In the genomic region with DNA sequence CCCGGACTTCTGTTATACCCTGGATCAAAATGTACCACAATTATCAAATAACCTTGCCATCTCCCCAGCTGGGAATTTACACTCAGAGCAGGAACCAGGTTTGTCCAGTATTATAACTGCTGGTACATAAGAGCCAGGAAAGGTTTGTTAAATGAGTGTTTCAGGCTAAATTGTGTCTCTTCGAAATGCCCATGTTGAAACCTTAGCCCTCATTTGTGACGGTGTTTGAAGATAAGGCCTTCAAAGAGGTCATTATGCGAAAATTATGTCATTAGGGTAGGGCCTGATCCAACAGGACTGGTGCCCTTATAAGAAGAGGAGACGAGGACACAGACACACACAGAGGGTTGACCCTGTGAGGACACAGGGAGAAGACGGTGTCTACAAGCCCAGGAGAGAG, we compare ENCODE assay signal across 36 cellular contexts.
"Had no signal": no experiment of that assay in that cellular context is flagged by ENCODE, and none has a peak within 500 bp of the region (broad histone marks: within the 10 kb centered on the region; RNA-seq: fewer than 3 reads in every experiment).

No MANE protein-coding gene starts in this region.

- H3K9me3 Mint-ChIP-seq: activated B cell treated with CpG ODN at 0.5 μM for 24 hours; activated CD8-positive, alpha-beta T cell treated with anti-CD3 and anti-CD28 coated beads for 36 hours; activated T-cell treated with anti-CD3 and anti-CD28 coated beads, Interleukin-2, amount 50 U/mL, for 72 hours; T-helper 2 cell treated with Interferon-gamma antibody and Interleukin-4, amounts not matched to agents 5 μg/mL and 100 μg/mL, for 36 hours had no signal

- H3K27ac ChIP-seq: adrenal gland, brain microvascular endothelial cell, breast epithelium, VCaP had no signal

- H3K27ac Mint-ChIP-seq: activated B cell treated with CpG ODN at 0.5 μM for 24 hours; activated CD4-positive, alpha-beta memory T cell treated with anti-CD3 and anti-CD28 coated beads for 36 hours; activated CD4-positive, alpha-beta T cell treated with anti-CD3 and anti-CD28 coated beads, Interleukin-2, amount 10 ng/mL, durations not matched to agents 24 days and 14 days; activated CD8-positive, alpha-beta T cell treated with anti-CD3 and anti-CD28 coated beads for 36 hours; activated naive CD4-positive, alpha-beta T cell treated with anti-CD3 and anti-CD28 coated beads for 36 hours; activated naive CD4-positive, alpha-beta T cell treated with anti-CD3 and anti-CD28 coated beads, Interleukin-2, amount 50 U/mL, for 72 hours; activated naive CD8-positive, alpha-beta T cell treated with anti-CD3 and anti-CD28 coated beads for 36 hours; activated T-cell treated with anti-CD3 and anti-CD28 coated beads, Interleukin-2, amount 50 U/mL, for 72 hours; activated T-helper 1 cell treated with anti-CD3 and anti-CD28 coated beads, Interleukin-12 subunit alpha, Interleukin-12 subunit beta, Interleukin-2, Interleukin-4 antibody, amounts not matched to agents 30 ng/mL and 10 ng/mL and 1 ng/mL, durations not matched to agents 14 hours and 24 hours and 36 hours; activated T-helper 17 cell treated with anti-CD3 and anti-CD28 coated beads, Interleukin-2, amount 50 U/mL, for 72 hours; T-cell; T-helper 2 cell treated with Interferon-gamma antibody and Interleukin-4, amounts not matched to agents 5 μg/mL and 100 μg/mL, for 36 hours had no signal

- FAIRE-seq: astrocyte, TTC549 had no signal

- H3K36me3 Mint-ChIP-seq: activated CD4-positive, alpha-beta memory T cell treated with anti-CD3 and anti-CD28 coated beads for 36 hours; activated naive CD4-positive, alpha-beta T cell treated with anti-CD3 and anti-CD28 coated beads, Interleukin-2, amount 50 U/mL, for 72 hours; activated naive CD8-positive, alpha-beta T cell treated with anti-CD3 and anti-CD28 coated beads for 36 hours; T-cell had no signal

- H3K4me1 Mint-ChIP-seq: activated CD4-positive, alpha-beta T cell treated with anti-CD3 and anti-CD28 coated beads, Interleukin-2, amount 10 ng/mL, durations not matched to agents 24 days and 14 days; activated T-helper 17 cell treated with anti-CD3 and anti-CD28 coated beads, Interleukin-2, amount 50 U/mL, for 72 hours had no signal

- H3K4me1 ChIP-seq: adrenal gland, body of pancreas, breast epithelium had no signal

- H3K9me3 ChIP-seq: adrenal gland, body of pancreas, breast epithelium had no signal

- H3K4me3 ChIP-seq: adrenal gland, body of pancreas, breast epithelium had no signal

- H3K27me3 ChIP-seq: adrenal gland, body of pancreas, brain microvascular endothelial cell, breast epithelium had no signal

- H3K4me3 Mint-ChIP-seq: activated B cell treated with CpG ODN at 0.5 μM for 24 hours; activated CD4-positive, alpha-beta memory T cell treated with anti-CD3 and anti-CD28 coated beads for 36 hours; activated CD4-positive, alpha-beta T cell treated with anti-CD3 and anti-CD28 coated beads, Interleukin-2, amount 10 ng/mL, durations not matched to agents 24 days and 14 days; activated CD8-positive, alpha-beta T cell treated with anti-CD3 and anti-CD28 coated beads for 36 hours; activated naive CD4-positive, alpha-beta T cell treated with anti-CD3 and anti-CD28 coated beads for 36 hours; activated naive CD8-positive, alpha-beta T cell treated with anti-CD3 and anti-CD28 coated beads for 36 hours; activated T-cell treated with anti-CD3 and anti-CD28 coated beads, Interleukin-2, amount 50 U/mL, for 4 hours; activated T-cell treated with anti-CD3 and anti-CD28 coated beads, Interleukin-2, amount 50 U/mL, for 72 hours; activated T-helper 1 cell treated with anti-CD3 and anti-CD28 coated beads, Interleukin-12 subunit alpha, Interleukin-12 subunit beta, Interleukin-2, Interleukin-4 antibody, amounts not matched to agents 30 ng/mL and 10 ng/mL and 1 ng/mL, durations not matched to agents 14 hours and 24 hours and 36 hours; activated T-helper 17 cell treated with anti-CD3 and anti-CD28 coated beads, Interleukin-2, amount 50 U/mL, for 72 hours; T-cell; T-helper 2 cell treated with Interferon-gamma antibody and Interleukin-4, amounts not matched to agents 5 μg/mL and 100 μg/mL, for 36 hours had no signal

- DNase-seq: activated B cell treated with CpG ODN at 0.5 μM for 24 hours; activated CD4-positive, alpha-beta memory T cell treated with anti-CD3 and anti-CD28 coated beads for 36 hours; activated CD4-positive, alpha-beta T cell treated with anti-CD3 and anti-CD28 coated beads for 4 hours; activated CD4-positive, alpha-beta T cell treated with anti-CD3 and anti-CD28 coated beads, Interleukin-2, amount 10 ng/mL, durations not matched to agents 24 days and 14 days; activated CD4-positive, alpha-beta T cell treated with anti-CD3 and anti-CD28 coated beads, Interleukin-2, amount 50 U/mL, for 1 hour; activated CD4-positive, alpha-beta T cell treated with anti-CD3 and anti-CD28 coated beads, Interleukin-2, amount 50 U/mL, for 4 hours; activated CD4-positive, CD25-positive, alpha-beta regulatory T cell treated with anti-CD3 and anti-CD28 coated beads, Interleukin-2, amount 50 U/mL, for 72 hours; activated CD8-positive, alpha-beta memory T cell treated with anti-CD3 and anti-CD28 coated beads, Interleukin-2, amount 50 U/mL, for 4 hours; activated CD8-positive, alpha-beta T cell treated with anti-CD3 and anti-CD28 coated beads for 36 hours; activated effector memory CD4-positive, alpha-beta T cell treated with anti-CD3 and anti-CD28 coated beads, Interleukin-2, amount 50 U/mL, for 16 hours; activated gamma-delta T cell treated with Interleukin-2 at 50 U/mL for 16 hours; activated naive CD4-positive, alpha-beta T cell; activated naive CD4-positive, alpha-beta T cell treated with anti-CD3 and anti-CD28 coated beads for 36 hours; activated naive CD4-positive, alpha-beta T cell treated with anti-CD3 and anti-CD28 coated beads, Interleukin-2, amount 50 U/mL, for 16 hours; activated naive CD8-positive, alpha-beta T cell treated with anti-CD3 and anti-CD28 coated beads for 36 hours; activated T-cell treated with anti-CD3 and anti-CD28 coated beads for 4 hours; activated T-cell treated with anti-CD3 and anti-CD28 coated beads, Interleukin-2, amount 50 U/mL, for 1 hour; activated T-cell treated with anti-CD3 and anti-CD28 coated beads, Interleukin-2, amount 50 U/mL, for 4 hours; activated T-cell treated with anti-CD3 and anti-CD28 coated beads, Interleukin-2, amount 50 U/mL, for 72 hours; adrenal gland; amniotic stem cell; aorta; brain microvascular endothelial cell; central memory CD4-positive, alpha-beta T cell; T-cell; T-helper 2 cell; T-helper 9 cell had no signal

- ATAC-seq: activated CD8-positive, alpha-beta T cell treated with anti-CD3 and anti-CD28 coated beads for 36 hours; activated naive CD4-positive, alpha-beta T cell treated with anti-CD3 and anti-CD28 coated beads, Interleukin-2, amount 50 U/mL, for 72 hours; activated T-cell treated with anti-CD3 and anti-CD28 coated beads, Interleukin-2, amount 50 U/mL, for 4 hours; activated T-cell treated with anti-CD3 and anti-CD28 coated beads, Interleukin-2, amount 50 U/mL, for 72 hours; activated T-helper 17 cell treated with anti-CD3 and anti-CD28 coated beads, Interleukin-2, amount 50 U/mL, for 72 hours; body of pancreas; T-cell had no signal

- H3K36me3 ChIP-seq: adrenal gland, brain microvascular endothelial cell, breast epithelium had no signal
